ENCODE assay signal across 14 cellular contexts in genomic region chr14:61240206-61240605, GRCh38. TPM values are rescaled to one million over a fixed set of nuclear protein-coding genes. Genes with fewer than 3 reads are reported as not detected.
DNase-seq lines count a peak whose midpoint lies in the region; ATAC-seq and TF ChIP-seq lines count a peak whose summit lies in the region.
"Had no signal": no experiment of that assay in that cellular context is flagged by ENCODE, and none has a peak within 500 bp of the region (broad histone marks: within the 10 kb centered on the region; RNA-seq: fewer than 3 reads in every experiment).

No MANE protein-coding gene starts in this region.

- no peaks in the 10 kb centered on the region for H3K79me2 ChIP-seq in Karpas-422 (ENCODE audit: low read length)

- 72 to 93% methylated on average over 3 to 8 of the region's 8 CpGs for WGBS in endodermal cell (ENCODE audit: insufficient coverage in 1 of 2, insufficient read length in 1 of 2), 2 experiments

- H2AFZ ChIP-seq in Karpas-422 (ENCODE audit: low read length), result no peak overlapping the region

- H4K20me1 ChIP-seq in Karpas-422 (ENCODE audit: insufficient read depth, low read depth, low read length), result no peaks in the 10 kb centered on the region

- DNase-seq in NCI-H748 (lab: John Stamatoyannopoulos, UW; ENCODE audit: unreplicated experiment) (peak; percentile 33), NCI-H748 treated with DMSO at 0.1 percent for 48 hours (lab: John Stamatoyannopoulos, UW) (no peak), Karpas-422 (peak; percentile 96), glutamatergic neuron (no peak), T1000 (lab: John Stamatoyannopoulos, UW) (no peak), endodermal cell (no peak)
- DNase-seq: ACHN; BE2C; C1 segment of cervical spinal cord; CD4-positive, CD25-positive, alpha-beta regulatory T cell; CD8-positive, alpha-beta memory T cell; COR-L47 had no signal

- H3K4me1 Mint-ChIP-seq in glutamatergic neuron (ENCODE audit: low read depth, unreplicated experiment) (peaks cover 25% of the 10 kb centered on the region), endodermal cell (peaks cover 26% of the 10 kb centered on the region)
- H3K4me1 Mint-ChIP-seq: CD4-positive, CD25-positive, alpha-beta regulatory T cell had no signal

- H3K27me3 ChIP-seq in Karpas-422 (ENCODE audit: low read length) (no peaks in the 10 kb centered on the region), endodermal cell (ENCODE audit: control insufficient read depth, insufficient read depth, low read length, poor library complexity, severe bottlenecking) (peaks cover 10% of the 10 kb centered on the region)

- no peak for TF ChIP-seq CTCF in glutamatergic neuron (IDR thresholded peaks at IDR 0.05; ENCODE audit: partially characterized antibody, unreplicated experiment)
- no peak for TF ChIP-seq CTCF in endodermal cell (conservative IDR thresholded peaks at IDR 0.05)

- no peaks in the 10 kb centered on the region for H3K9me2 ChIP-seq in Karpas-422 (replicated peaks; ENCODE audit: insufficient read depth, low read length)

- H3K9ac ChIP-seq in Karpas-422 (ENCODE audit: low read length) (peak overlapping the region; percentile 63), endodermal cell (ENCODE audit: extremely low read depth, low read length, poor library complexity, severe bottlenecking) (no peak overlapping the region)

- ATAC-seq in HG02938 (IDR thresholded peaks at IDR 0.05; ENCODE audit: unreplicated experiment), result no peak
- ATAC-seq: HCT116 had no signal

- H3K27ac ChIP-seq in Karpas-422 (ENCODE audit: low read length), result peak overlapping the region; percentile 94
- no peak overlapping the region for H3K27ac ChIP-seq in endodermal cell (ENCODE audit: low read depth, low read length)

- H3K4me2 ChIP-seq in Karpas-422 (ENCODE audit: low read depth, low read length, poor library complexity, severe bottlenecking), result peak overlapping the region; percentile 61

- peaks cover 2% of the 10 kb centered on the region for H3K27me3 Mint-ChIP-seq in glutamatergic neuron (ENCODE audit: unreplicated experiment)
- peaks cover 2% of the 10 kb centered on the region for H3K27me3 Mint-ChIP-seq in endodermal cell (ENCODE audit: insufficient read depth)

- H3K27ac Mint-ChIP-seq in glutamatergic neuron (ENCODE audit: unreplicated experiment) (peak overlapping the region; percentile 95), endodermal cell (no peak overlapping the region)
- H3K27ac Mint-ChIP-seq: CD4-positive, CD25-positive, alpha-beta regulatory T cell; CD8-positive, alpha-beta memory T cell had no signal

- H3K4me3 ChIP-seq in Karpas-422 (ENCODE audit: low read length) (peak overlapping the region; percentile 35), endodermal cell (ENCODE audit: low read length) (no peak overlapping the region)

- peaks cover 60% of the 10 kb centered on the region for H3K4me1 ChIP-seq in Karpas-422 (ENCODE audit: low read length)
- H3K4me1 ChIP-seq in endodermal cell (ENCODE audit: control insufficient read depth, insufficient read depth, low read length), result no peaks in the 10 kb centered on the region
- H3K4me1 ChIP-seq: BE2C had no signal

- no peak overlapping the region for H3K4me3 Mint-ChIP-seq in glutamatergic neuron (ENCODE audit: unreplicated experiment)
- no peak overlapping the region for H3K4me3 Mint-ChIP-seq in endodermal cell
- H3K4me3 Mint-ChIP-seq: CD4-positive, CD25-positive, alpha-beta regulatory T cell; CD8-positive, alpha-beta memory T cell had no signal

- H3K9me3 Mint-ChIP-seq in glutamatergic neuron (ENCODE audit: unreplicated experiment), result peaks cover 4% of the 10 kb centered on the region
- peaks cover 35% of the 10 kb centered on the region for H3K9me3 Mint-ChIP-seq in endodermal cell

- H3K36me3 ChIP-seq in Karpas-422 (ENCODE audit: insufficient read depth, low read length) (peaks cover 5% of the 10 kb centered on the region; the same call in 1 of the 2 replicates), endodermal cell (ENCODE audit: control insufficient read depth, insufficient read depth, low read length) (no peaks in the 10 kb centered on the region)
- H3K36me3 ChIP-seq: BE2C had no signal

- H3K9me3 ChIP-seq in Karpas-422 (ENCODE audit: low read length), result peaks cover 9% of the 10 kb centered on the region
- H3K9me3 ChIP-seq in endodermal cell (ENCODE audit: control insufficient read depth, low read length), result peaks cover 37% of the 10 kb centered on the region
- H3K9me3 ChIP-seq: BE2C had no signal

- H3K36me3 Mint-ChIP-seq in glutamatergic neuron (ENCODE audit: unreplicated experiment) (peaks cover 12% of the 10 kb centered on the region), endodermal cell (ENCODE audit: low read depth) (peaks cover 7% of the 10 kb centered on the region)
- H3K36me3 Mint-ChIP-seq: CD4-positive, CD25-positive, alpha-beta regulatory T cell had no signal

RNA-seq across cellular contexts. Expression of gene TMEM30B, which starts 40.9 kb away (rescaled TPM):
- total RNA-seq in Karpas-422 (2014; rRNA removed; shearing (Covaris generic); ENCODE audit: low replicate concordance), result not detected in 2 replicates
- total RNA-seq in glutamatergic neuron (ENCODE audit: unreplicated experiment) (not detected), endodermal cell (10 to 100 TPM; 10.1 to 11.4 TPM)
- 0.64 TPM for polyA plus RNA-seq in endodermal cell (2013, experiment 1 of 2)
- 0.37 TPM for polyA plus RNA-seq in endodermal cell (2013, experiment 2 of 2)

Comparison
In these comparisons a context has a peak if more than half of its experiments do, and no peak if none do; other contexts are left out.
1. DNase-seq: peak in NCI-H748 (single experiment) and Karpas-422 (single experiment); none in NCI-H748 treated with DMSO at 0.1 percent for 48 hours (single experiment), glutamatergic neuron (single experiment), T1000 (single experiment) and endodermal cell (single experiment).
2. RNA of gene TMEM30B, which starts 40.9 kb away (total RNA-seq): 10.1 to 11.4 TPM in endodermal cell; not detected in Karpas-422 and not detected in glutamatergic neuron (single experiment); every median in the first group is over 10 times any median in the second.